In the genomic region with DNA sequence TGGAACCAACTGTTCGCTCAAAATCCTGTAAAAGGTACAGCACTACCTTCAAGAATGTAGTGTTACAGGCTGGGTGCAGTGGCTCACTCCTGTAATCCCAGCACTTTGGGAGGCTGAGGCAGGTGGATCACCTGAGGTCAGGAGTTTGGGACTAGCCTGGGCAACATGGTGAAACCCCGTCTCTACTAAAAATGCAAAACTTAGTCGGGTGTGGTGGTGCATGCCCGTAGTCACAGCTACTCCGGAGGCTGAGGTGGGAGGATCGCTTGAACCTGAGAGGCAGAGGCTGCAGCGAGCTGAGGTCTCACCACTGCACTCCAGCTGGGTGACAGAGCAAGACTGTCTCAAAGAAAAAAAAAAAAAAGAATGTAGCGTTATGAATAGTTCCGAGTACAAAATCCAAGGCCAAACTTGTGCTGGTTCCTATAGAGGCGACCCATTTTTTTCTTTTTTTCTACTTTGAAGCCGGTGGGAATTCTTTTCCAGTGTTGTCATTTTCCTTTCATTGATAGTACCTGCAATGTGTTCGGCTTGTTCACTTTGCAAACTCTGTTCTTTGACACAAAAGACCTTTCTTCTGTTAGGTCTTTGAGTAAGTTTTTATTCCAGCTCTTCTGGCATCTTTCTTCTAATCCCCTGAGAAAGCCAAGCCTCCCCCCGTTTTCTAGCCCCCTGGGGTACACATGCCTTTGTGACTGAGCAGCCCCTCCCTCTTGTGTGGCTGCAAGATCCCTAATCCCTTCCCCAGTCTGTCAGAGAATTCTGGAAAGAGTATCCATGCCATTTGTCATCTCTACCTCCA, we compare ENCODE assay signal across 10 cellular contexts. TPM values are rescaled to one million over a fixed set of nuclear protein-coding genes. Genes with fewer than 3 reads are reported as not detected.
A peak's percentile ranks its signal among the peaks of the same experiment; 100 is the strongest.
DNase-seq lines count a peak whose midpoint lies in the region; ATAC-seq and TF ChIP-seq lines count a peak whose summit lies in the region.
"Had no signal": no experiment of that assay in that cellular context is flagged by ENCODE, and none has a peak within 500 bp of the region (broad histone marks: within the 10 kb centered on the region; RNA-seq: fewer than 3 reads in every experiment).

No MANE protein-coding gene starts in this region.

- ATAC-seq in activated CD8-positive, alpha-beta T cell treated with anti-CD3 and anti-CD28 coated beads, Interleukin-2, amount 10 ng/mL, durations not matched to agents 7 days and 5 days: no peak
- no peak for ATAC-seq in left lobe of liver
- ATAC-seq in stimulated activated naive CD8-positive, alpha-beta T cell treated with anti-CD3 and anti-CD28 coated beads, Interleukin-15, amount 100 ng/mL, for 72 hours: no peak
- no peak for ATAC-seq in GM19351 (IDR thresholded peaks at IDR 0.05; ENCODE audit: unreplicated experiment)

- peak overlapping the region; percentile 88 for H3K27ac Mint-ChIP-seq in activated CD4-positive, alpha-beta T cell treated with anti-CD3 and anti-CD28 coated beads, Interleukin-2, amount 10 ng/mL, durations not matched to agents 7 days and 5 days
- peak overlapping the region; percentile 93 for H3K27ac Mint-ChIP-seq in activated CD8-positive, alpha-beta T cell treated with anti-CD3 and anti-CD28 coated beads, Interleukin-2, amount 10 ng/mL, durations not matched to agents 7 days and 5 days
- peak overlapping the region; percentile 10 to 74 for H3K27ac Mint-ChIP-seq in stimulated activated naive CD8-positive, alpha-beta T cell treated with anti-CD3 and anti-CD28 coated beads, Interleukin-15, amount 100 ng/mL, for 72 hours
- no peak overlapping the region for H3K27ac Mint-ChIP-seq in progenitor cell of endocrine pancreas
- no peak overlapping the region for H3K27ac Mint-ChIP-seq in mesothelial cell of epicardium

- POLR2A ChIA-PET in activated CD4-positive, alpha-beta T cell treated with anti-CD3 and anti-CD28 coated beads, Interleukin-2, amount 10 ng/mL, durations not matched to agents 7 days and 5 days (lab: Charles Lee): no interaction called here
- POLR2A ChIA-PET in activated CD8-positive, alpha-beta T cell treated with anti-CD3 and anti-CD28 coated beads, Interleukin-2, amount 10 ng/mL, durations not matched to agents 7 days and 5 days (lab: Charles Lee): interaction anchor here (0.8 to 7.5 kb wide), 3 partner anchors 22 to 45 kb away, joined by 3 to 136 read pairs (median 3); partner anchors contain the start of gene INPP5D

- H3K27me3 Mint-ChIP-seq in activated CD4-positive, alpha-beta T cell treated with anti-CD3 and anti-CD28 coated beads, Interleukin-2, amount 10 ng/mL, durations not matched to agents 7 days and 5 days: no peaks in the 10 kb centered on the region
- H3K27me3 Mint-ChIP-seq in activated CD8-positive, alpha-beta T cell treated with anti-CD3 and anti-CD28 coated beads, Interleukin-2, amount 10 ng/mL, durations not matched to agents 7 days and 5 days (ENCODE audit: low read depth): no peaks in the 10 kb centered on the region
- H3K27me3 Mint-ChIP-seq in stimulated activated naive CD8-positive, alpha-beta T cell treated with anti-CD3 and anti-CD28 coated beads, Interleukin-15, amount 100 ng/mL, for 72 hours: no peaks in the 10 kb centered on the region
- peaks cover 18% of the 10 kb centered on the region for H3K27me3 Mint-ChIP-seq in progenitor cell of endocrine pancreas
- peaks cover 3% of the 10 kb centered on the region for H3K27me3 Mint-ChIP-seq in mesothelial cell of epicardium (ENCODE audit: low read depth)

- H3K9me3 Mint-ChIP-seq in activated CD4-positive, alpha-beta T cell treated with anti-CD3 and anti-CD28 coated beads, Interleukin-2, amount 10 ng/mL, durations not matched to agents 7 days and 5 days: no peaks in the 10 kb centered on the region
- H3K9me3 Mint-ChIP-seq in activated CD8-positive, alpha-beta T cell treated with anti-CD3 and anti-CD28 coated beads, Interleukin-2, amount 10 ng/mL, durations not matched to agents 7 days and 5 days (ENCODE audit: insufficient read depth): no peaks in the 10 kb centered on the region
- H3K9me3 Mint-ChIP-seq in stimulated activated naive CD8-positive, alpha-beta T cell treated with anti-CD3 and anti-CD28 coated beads, Interleukin-15, amount 100 ng/mL, for 72 hours: no peaks in the 10 kb centered on the region
- H3K9me3 Mint-ChIP-seq in progenitor cell of endocrine pancreas (ENCODE audit: low read depth) (no peaks in the 10 kb centered on the region), mesothelial cell of epicardium (no peaks in the 10 kb centered on the region)

- H3K4me1 Mint-ChIP-seq in activated CD4-positive, alpha-beta T cell treated with anti-CD3 and anti-CD28 coated beads, Interleukin-2, amount 10 ng/mL, durations not matched to agents 7 days and 5 days: peaks cover 76% of the 10 kb centered on the region
- H3K4me1 Mint-ChIP-seq in activated CD8-positive, alpha-beta T cell treated with anti-CD3 and anti-CD28 coated beads, Interleukin-2, amount 10 ng/mL, durations not matched to agents 7 days and 5 days (ENCODE audit: low read depth): peaks cover 77% of the 10 kb centered on the region
- peaks cover 69% of the 10 kb centered on the region for H3K4me1 Mint-ChIP-seq in stimulated activated naive CD8-positive, alpha-beta T cell treated with anti-CD3 and anti-CD28 coated beads, Interleukin-15, amount 100 ng/mL, for 72 hours
- H3K4me1 Mint-ChIP-seq in progenitor cell of endocrine pancreas (ENCODE audit: low read depth) (no peaks in the 10 kb centered on the region), mesothelial cell of epicardium (no peaks in the 10 kb centered on the region)

- TF ChIP-seq CTCF in progenitor cell of endocrine pancreas (IDR thresholded peaks at IDR 0.05; ENCODE audit: unreplicated experiment) (no peak), mesothelial cell of epicardium (IDR thresholded peaks at IDR 0.05; ENCODE audit: unreplicated experiment) (no peak)

- CTCF ChIA-PET in activated CD4-positive, alpha-beta T cell treated with anti-CD3 and anti-CD28 coated beads, Interleukin-2, amount 10 ng/mL, durations not matched to agents 7 days and 5 days (lab: Charles Lee): interaction anchor here (1.0 to 7.9 kb wide), 5 partner anchors 9 to 183 kb away, joined by 3 to 57 read pairs (median 5); partner anchors contain the start of gene INPP5D
- CTCF ChIA-PET in activated CD8-positive, alpha-beta T cell treated with anti-CD3 and anti-CD28 coated beads, Interleukin-2, amount 10 ng/mL, durations not matched to agents 7 days and 5 days (lab: Charles Lee): interaction anchor here (1.0 to 3.1 kb wide), 3 partner anchors 12 to 165 kb away, joined by 4 to 24 read pairs (median 4); partner anchors contain the start of gene INPP5D

- H3K36me3 Mint-ChIP-seq in activated CD4-positive, alpha-beta T cell treated with anti-CD3 and anti-CD28 coated beads, Interleukin-2, amount 10 ng/mL, durations not matched to agents 7 days and 5 days (ENCODE audit: low read depth): peaks cover 78% of the 10 kb centered on the region
- H3K36me3 Mint-ChIP-seq in activated CD8-positive, alpha-beta T cell treated with anti-CD3 and anti-CD28 coated beads, Interleukin-2, amount 10 ng/mL, durations not matched to agents 7 days and 5 days (ENCODE audit: low read depth): peaks cover 88% of the 10 kb centered on the region
- H3K36me3 Mint-ChIP-seq in progenitor cell of endocrine pancreas (ENCODE audit: insufficient read depth) (no peaks in the 10 kb centered on the region), mesothelial cell of epicardium (no peaks in the 10 kb centered on the region)

- no peak for DNase-seq in activated CD4-positive, alpha-beta T cell treated with anti-CD3 and anti-CD28 coated beads, Interleukin-2, amount 10 ng/mL, durations not matched to agents 7 days and 5 days
- DNase-seq in activated CD4-positive, alpha-beta T cell treated with anti-CD3 and anti-CD28 coated beads, Interleukin-2, amount 50 U/mL, for 4 hours: no peak
- no peak for DNase-seq in activated CD8-positive, alpha-beta T cell treated with anti-CD3 and anti-CD28 coated beads, Interleukin-2, amount 10 ng/mL, durations not matched to agents 7 days and 5 days
- DNase-seq in left lobe of liver (ENCODE audit: low spot score) (peak; percentile 35), progenitor cell of endocrine pancreas (ENCODE audit: low spot score, unreplicated experiment) (no peak), mesothelial cell of epicardium (ENCODE audit: low spot score in 2 of 2, unreplicated experiment in 2 of 2) (no peak)
- no peak for DNase-seq in stimulated activated naive CD8-positive, alpha-beta T cell treated with anti-CD3 and anti-CD28 coated beads, Interleukin-15, amount 100 ng/mL, for 72 hours
- DNase-seq: SK-N-SH had no signal

- no peak overlapping the region for H3K4me3 Mint-ChIP-seq in activated CD4-positive, alpha-beta T cell treated with anti-CD3 and anti-CD28 coated beads, Interleukin-2, amount 10 ng/mL, durations not matched to agents 7 days and 5 days
- H3K4me3 Mint-ChIP-seq in activated CD8-positive, alpha-beta T cell treated with anti-CD3 and anti-CD28 coated beads, Interleukin-2, amount 10 ng/mL, durations not matched to agents 7 days and 5 days: no peak overlapping the region
- peak overlapping the region in 1 of 2 donors; percentile 35 for H3K4me3 Mint-ChIP-seq in stimulated activated naive CD8-positive, alpha-beta T cell treated with anti-CD3 and anti-CD28 coated beads, Interleukin-15, amount 100 ng/mL, for 72 hours
- H3K4me3 Mint-ChIP-seq in progenitor cell of endocrine pancreas (ENCODE audit: low read depth) (no peak overlapping the region), mesothelial cell of epicardium (no peak overlapping the region)

RNA-seq across cellular contexts. Expression of gene INPP5D, which starts 25.1 kb away (rescaled TPM):
- 100 to 1,000 TPM; 121 to 138 TPM for total RNA-seq in activated CD4-positive, alpha-beta T cell treated with anti-CD3 and anti-CD28 coated beads, Interleukin-2, amount 10 ng/mL, durations not matched to agents 7 days and 5 days
- total RNA-seq in activated CD8-positive, alpha-beta T cell treated with anti-CD3 and anti-CD28 coated beads, Interleukin-2, amount 10 ng/mL, durations not matched to agents 7 days and 5 days: 100 to 1,000 TPM; 108 to 122 TPM
- total RNA-seq in left lobe of liver (5.0 TPM), progenitor cell of endocrine pancreas (5.3 and 9.0 TPM in 2 replicates), mesothelial cell of epicardium (8.9 to 9.4 TPM (median 9.2 TPM) in 3 replicates)

RNA-seq across cellular contexts. Expression of gene NEU2, which starts 52.8 kb away (rescaled TPM):
- not detected for total RNA-seq in activated CD4-positive, alpha-beta T cell treated with anti-CD3 and anti-CD28 coated beads, Interleukin-2, amount 10 ng/mL, durations not matched to agents 7 days and 5 days
- not detected for total RNA-seq in activated CD8-positive, alpha-beta T cell treated with anti-CD3 and anti-CD28 coated beads, Interleukin-2, amount 10 ng/mL, durations not matched to agents 7 days and 5 days
- not detected for total RNA-seq in left lobe of liver
- total RNA-seq in progenitor cell of endocrine pancreas: not detected in 2 replicates
- total RNA-seq in mesothelial cell of epicardium: not detected in 3 replicates
- total RNA-seq: myocyte had no signal

Comparison
In these comparisons a context has a peak if more than half of its experiments do, and no peak if none do; other contexts are left out.
1. H3K27ac Mint-ChIP-seq: peak in activated CD4-positive, alpha-beta T cell treated with anti-CD3 and anti-CD28 coated beads, Interleukin-2, amount 10 ng/mL, durations not matched to agents 7 days and 5 days (single experiment), activated CD8-positive, alpha-beta T cell treated with anti-CD3 and anti-CD28 coated beads, Interleukin-2, amount 10 ng/mL, durations not matched to agents 7 days and 5 days (single experiment) and stimulated activated naive CD8-positive, alpha-beta T cell treated with anti-CD3 and anti-CD28 coated beads, Interleukin-15, amount 100 ng/mL, for 72 hours (2 of 2); none in progenitor cell of endocrine pancreas (single experiment) and mesothelial cell of epicardium (single experiment).
2. RNA of gene INPP5D, which starts 25.1 kb away (total RNA-seq): 121 to 138 TPM in activated CD4-positive, alpha-beta T cell treated with anti-CD3 and anti-CD28 coated beads, Interleukin-2, amount 10 ng/mL, durations not matched to agents 7 days and 5 days and 108 to 122 TPM in activated CD8-positive, alpha-beta T cell treated with anti-CD3 and anti-CD28 coated beads, Interleukin-2, amount 10 ng/mL, durations not matched to agents 7 days and 5 days; 8.9 to 9.4 TPM in mesothelial cell of epicardium, 5.3 to 9.0 TPM in progenitor cell of endocrine pancreas and 5.0 TPM in left lobe of liver (single experiment); every median in the first group is over 10 times any median in the second.